30 cellular contexts compared by ENCODE assay signal in the genomic region with DNA sequence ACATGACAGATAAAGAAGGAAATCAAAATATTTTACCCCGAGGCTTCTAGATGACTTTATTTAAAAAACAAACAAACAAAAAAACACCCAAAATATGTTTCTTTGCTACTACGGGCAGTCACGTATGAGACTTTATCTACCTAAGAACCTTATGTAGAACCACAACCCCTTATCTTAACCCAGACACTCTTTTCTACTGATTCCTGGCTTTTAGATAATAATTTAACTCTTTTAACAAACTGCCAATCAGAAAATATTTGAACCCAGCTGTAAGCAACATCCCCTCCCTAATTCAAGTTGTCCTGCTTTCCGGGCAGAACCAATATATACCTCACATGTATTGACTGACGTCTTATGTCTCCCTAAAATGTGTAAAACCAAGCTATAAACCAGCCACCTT.
"Had no signal": no experiment of that assay in that cellular context is flagged by ENCODE, and none has a peak within 500 bp of the region (broad histone marks: within the 10 kb centered on the region; RNA-seq: fewer than 3 reads in every experiment).

No MANE protein-coding gene starts in this region.

- H3K9me3 Mint-ChIP-seq: dendritic cell treated with granulocyte-macrophage colony-stimulating factor and Interleukin-4, amounts not matched to agents 40 ng/mL and 50 ng/mL, for 4 days; naive thymus-derived CD4-positive, alpha-beta T cell; nephron; stimulated activated effector memory CD8-positive, alpha-beta T cell treated with anti-CD3 and anti-CD28 coated beads, Interleukin-12 subunit alpha, Interleukin-12 subunit beta, amount 100 ng/mL, for 72 hours had no signal

- H3K27ac Mint-ChIP-seq: dendritic cell treated with granulocyte-macrophage colony-stimulating factor and Interleukin-4, amounts not matched to agents 40 ng/mL and 50 ng/mL, for 4 days; naive thymus-derived CD4-positive, alpha-beta T cell; stimulated activated effector memory CD8-positive, alpha-beta T cell treated with anti-CD3 and anti-CD28 coated beads, Interleukin-12 subunit alpha, Interleukin-12 subunit beta, amount 100 ng/mL, for 72 hours had no signal

- H3K27me3 ChIP-seq: colonic mucosa, esophagus squamous epithelium, heart right ventricle, ovary, sigmoid colon, stomach, testis, tibial artery, upper lobe of left lung had no signal

- H3K9me3 ChIP-seq: colonic mucosa, esophagus squamous epithelium, heart right ventricle, ovary, psoas muscle, sigmoid colon, stomach, testis, tibial artery, upper lobe of left lung had no signal

- H3K36me3 ChIP-seq: colonic mucosa, heart right ventricle, ovary, sigmoid colon, tibial artery, upper lobe of left lung had no signal

- H3K4me1 ChIP-seq: colonic mucosa, heart right ventricle, psoas muscle, sigmoid colon, testis, tibial artery, upper lobe of left lung had no signal

- H3K27me3 Mint-ChIP-seq: dendritic cell treated with granulocyte-macrophage colony-stimulating factor and Interleukin-4, amounts not matched to agents 40 ng/mL and 50 ng/mL, for 4 days; naive thymus-derived CD4-positive, alpha-beta T cell had no signal

- H3K27ac ChIP-seq: colonic mucosa, esophagus squamous epithelium, heart right ventricle, ovary, psoas muscle, sigmoid colon, stomach, testis, tibial artery, upper lobe of left lung had no signal

- H3K4me3 Mint-ChIP-seq: dendritic cell treated with granulocyte-macrophage colony-stimulating factor and Interleukin-4, amounts not matched to agents 40 ng/mL and 50 ng/mL, for 4 days; naive thymus-derived CD4-positive, alpha-beta T cell; nephron; stimulated activated effector memory CD8-positive, alpha-beta T cell treated with anti-CD3 and anti-CD28 coated beads, Interleukin-12 subunit alpha, Interleukin-12 subunit beta, amount 100 ng/mL, for 72 hours had no signal

- H3K4me3 ChIP-seq: colonic mucosa, esophagus squamous epithelium, heart right ventricle, ovary, psoas muscle, sigmoid colon, stomach, testis, tibial artery, upper lobe of left lung had no signal

- ATAC-seq: heart right ventricle; left lobe of liver; naive thymus-derived CD4-positive, alpha-beta T cell; psoas muscle; right cardiac atrium; stimulated activated effector memory CD8-positive, alpha-beta T cell treated with anti-CD3 and anti-CD28 coated beads, Interleukin-12 subunit alpha, Interleukin-12 subunit beta, amount 100 ng/mL, for 72 hours had no signal

- DNase-seq: colonic mucosa; effector CD8-positive, alpha-beta T cell; esophagus squamous epithelium; foreskin melanocyte; glutamatergic neuron; heart right ventricle; hippocampal formation; midbrain; naive thymus-derived CD4-positive, alpha-beta T cell; occipital lobe; ovary; posterior cingulate gyrus; psoas muscle; right cardiac atrium; sigmoid colon; stimulated activated CD4-positive, alpha-beta T cell treated with anti-CD3 and anti-CD28 coated beads, Interleukin-2, amount 100 ng/mL, for 24 hours; stimulated activated CD4-positive, alpha-beta T cell treated with anti-CD3 and anti-CD28 coated beads, Interleukin-4, amount 100 ng/mL, for 24 hours; stimulated activated naive CD4-positive, alpha-beta T cell treated with Interleukin-2 at 50 U/mL for 16 hours; stomach; substantia nigra; testis; tibial artery; upper lobe of left lung had no signal

- FAIRE-seq: endothelial cell of umbilical vein, keratinocyte, urothelium cell line had no signal
